16 cellular contexts compared by ENCODE assay signal in genomic region chr10:5942471-5942870, GRCh38. TPM values are rescaled to one million over a fixed set of nuclear protein-coding genes. Genes with fewer than 3 reads are reported as not detected.
DNase-seq lines count a peak whose midpoint lies in the region; ATAC-seq and TF ChIP-seq lines count a peak whose summit lies in the region.
"Had no signal": no experiment of that assay in that cellular context is flagged by ENCODE, and none has a peak within 500 bp of the region (broad histone marks: within the 10 kb centered on the region; RNA-seq: fewer than 3 reads in every experiment).

No MANE protein-coding gene starts in this region.

- TF ChIP-seq CTCF in chondrocyte (IDR thresholded peaks at IDR 0.05) (no peak), thyroid gland (IDR thresholded peaks at IDR 0.05) (no peak), MM.1S (IDR thresholded peaks at IDR 0.05; ENCODE audit: low read length) (no peak)

- no peaks in the 10 kb centered on the region for H3K27me3 ChIP-seq in naive thymus-derived CD4-positive, alpha-beta T cell (ENCODE audit: control insufficient read depth in 2 of 2, insufficient read depth in 2 of 2, low read length in 2 of 2)
- H3K27me3 ChIP-seq in thyroid gland (no peaks in the 10 kb centered on the region), MM.1S (replicated peaks; ENCODE audit: insufficient read depth, low read length) (no peaks in the 10 kb centered on the region)
- H3K27me3 ChIP-seq: cardiac muscle cell had no signal

- peak overlapping the region; percentile 49 for H3K27ac Mint-ChIP-seq in chondrocyte (ENCODE audit: unreplicated experiment)
- H3K27ac Mint-ChIP-seq in naive thymus-derived CD4-positive, alpha-beta T cell = no peak overlapping the region
- H3K27ac Mint-ChIP-seq: T-helper 17 cell had no signal

- ATAC-seq in left cardiac atrium = peak; percentile 33 to 45
- peak; percentile 66 for ATAC-seq in naive thymus-derived CD4-positive, alpha-beta T cell
- no peak for ATAC-seq in HG03097 (IDR thresholded peaks at IDR 0.05; ENCODE audit: low FRiP score, unreplicated experiment)
- no peak for ATAC-seq in GM18907 (IDR thresholded peaks at IDR 0.05; ENCODE audit: unreplicated experiment)
- ATAC-seq in HG02678 (IDR thresholded peaks at IDR 0.05; ENCODE audit: unreplicated experiment) = no peak
- ATAC-seq: T-helper 17 cell had no signal

- no peaks in the 10 kb centered on the region for H3K9me3 Mint-ChIP-seq in chondrocyte (ENCODE audit: low read depth)
- H3K9me3 Mint-ChIP-seq in naive thymus-derived CD4-positive, alpha-beta T cell = peaks cover 0 to 3% (median 0%) of the 10 kb centered on the region in 11 donors

- no peak for DNase-seq in chondrocyte (ENCODE audit: low spot score)
- DNase-seq in left cardiac atrium = peak; percentile 78
- no peak for DNase-seq in naive thymus-derived CD4-positive, alpha-beta T cell
- peak; percentile 24 to 27 for DNase-seq in thyroid gland
- DNase-seq in MM.1S = no peak
- DNase-seq: activated CD4-positive, alpha-beta T cell treated with anti-CD3 and anti-CD28 coated beads, Interleukin-2, amount 50 U/mL, for 48 hours; activated gamma-delta T cell; HCEC 1CT; NCI-H1048; NCI-H446 treated with DMSO at 0.1 percent for 48 hours; T-helper 17 cell had no signal

- TF ChIP-seq POLR2A in thyroid gland (IDR thresholded peaks at IDR 0.05) = no peak

- no peak overlapping the region for H3K4me3 Mint-ChIP-seq in chondrocyte (ENCODE audit: unreplicated experiment)
- H3K4me3 Mint-ChIP-seq in naive thymus-derived CD4-positive, alpha-beta T cell = no peak overlapping the region
- H3K4me3 Mint-ChIP-seq: T-helper 17 cell had no signal

- no peak overlapping the region for H3K27ac ChIP-seq in naive thymus-derived CD4-positive, alpha-beta T cell (ENCODE audit: low read depth, low read length)
- peak overlapping the region in 2 of 3 donors; percentile 32 to 45 for H3K27ac ChIP-seq in thyroid gland
- H3K27ac ChIP-seq in MM.1S (ENCODE audit: low read length) = no peak overlapping the region
- H3K27ac ChIP-seq: C4-2B, cardiac muscle cell had no signal

- no peak overlapping the region for H3K9ac ChIP-seq in MM.1S (ENCODE audit: low read length)

- no peaks in the 10 kb centered on the region for H3K79me2 ChIP-seq in MM.1S (ENCODE audit: low read length)

- H3K27me3 Mint-ChIP-seq in chondrocyte (ENCODE audit: low read depth) = no peaks in the 10 kb centered on the region
- H3K27me3 Mint-ChIP-seq in naive thymus-derived CD4-positive, alpha-beta T cell = no peaks in the 10 kb centered on the region
- H3K27me3 Mint-ChIP-seq: T-helper 17 cell had no signal

- H3K4me1 Mint-ChIP-seq in chondrocyte (ENCODE audit: low read depth) = peaks cover 42% of the 10 kb centered on the region
- H3K4me1 Mint-ChIP-seq in naive thymus-derived CD4-positive, alpha-beta T cell = peaks cover 3 to 13% (median 8%) of the 10 kb centered on the region in 7 donors

- intact Hi-C loops in left cardiac atrium (cut with DNase I) = loop anchor here in 1 of 2 donors (10.0 kb wide), 1 partner anchor 152 kb away; no protein-coding TSS in a partner anchor
- intact Hi-C loops in naive thymus-derived CD4-positive, alpha-beta T cell (cut with micrococcal nuclease) = no loop called here
- intact Hi-C loops in thyroid gland (cut with DNase I) = no loop called here

- H3K4me1 ChIP-seq in naive thymus-derived CD4-positive, alpha-beta T cell (ENCODE audit: control insufficient read depth in 2 of 2, insufficient read depth in 2 of 2, low read length in 2 of 2) = no peaks in the 10 kb centered on the region
- H3K4me1 ChIP-seq in thyroid gland (peaks cover 0 to 21% of the 10 kb centered on the region in 2 donors), MM.1S (ENCODE audit: low read length) (no peaks in the 10 kb centered on the region)

- no peak overlapping the region for H3K4me3 ChIP-seq in naive thymus-derived CD4-positive, alpha-beta T cell (ENCODE audit: low read length)
- H3K4me3 ChIP-seq in thyroid gland (replicated peaks in 1 of 3) (no peak overlapping the region), MM.1S (ENCODE audit: low read length) (no peak overlapping the region)
- H3K4me3 ChIP-seq: cardiac muscle cell had no signal

- no peaks in the 10 kb centered on the region for H3K9me2 ChIP-seq in MM.1S (replicated peaks; ENCODE audit: insufficient read depth, low read length)

- POLR2A ChIA-PET in naive thymus-derived CD4-positive, alpha-beta T cell (lab: Charles Lee) = no interaction called here

- H4K20me1 ChIP-seq in MM.1S (ENCODE audit: insufficient read depth, low read length) = no peaks in the 10 kb centered on the region

- peaks cover 0 to 13% (median 0%) of the 10 kb centered on the region in 3 experiments for H3K36me3 ChIP-seq in naive thymus-derived CD4-positive, alpha-beta T cell (ENCODE audit: control insufficient read depth in 2 of 3, insufficient read depth in 3 of 3, low read length in 3 of 3)
- H3K36me3 ChIP-seq in thyroid gland (peaks cover 8 to 13% of the 10 kb centered on the region in 2 donors), MM.1S (replicated peaks; ENCODE audit: insufficient read depth, low read length) (peaks cover 3% of the 10 kb centered on the region; the same call in 1 of the 2 replicates)

- WGBS in thyroid gland, 2 donors = 74 to 83% methylated on average over 16 of the region's 16 CpGs

- H3K36me3 Mint-ChIP-seq in chondrocyte (ENCODE audit: low read depth) = peaks cover 11% of the 10 kb centered on the region
- peaks cover 3 to 12% (median 8%) of the 10 kb centered on the region in 5 donors for H3K36me3 Mint-ChIP-seq in naive thymus-derived CD4-positive, alpha-beta T cell

- H3K4me2 ChIP-seq in MM.1S (ENCODE audit: low read depth, low read length) = no peak overlapping the region

- no peak overlapping the region for H2AFZ ChIP-seq in MM.1S (ENCODE audit: low read length)

- H3K9me3 ChIP-seq in naive thymus-derived CD4-positive, alpha-beta T cell (ENCODE audit: control insufficient read depth in 2 of 3, low read length in 3 of 3) = no peaks in the 10 kb centered on the region
- H3K9me3 ChIP-seq in thyroid gland (no peaks in the 10 kb centered on the region), MM.1S (replicated peaks; ENCODE audit: insufficient read depth, low read length) (no peaks in the 10 kb centered on the region)

- CTCF ChIA-PET in naive thymus-derived CD4-positive, alpha-beta T cell (lab: Charles Lee) = no interaction called here

- H3F3A ChIP-seq in MM.1S (ENCODE audit: insufficient read depth, low read length) = 0 out of 2 replicates have a peak, but pooled peaks cover 11% of the 10 kb centered on the region

RNA-seq across cellular contexts. Expression of gene IL15RA, which starts 34.9 kb away (rescaled TPM):
- 0.56 to 0.65 TPM in 2 of 3 replicates, not detected in the other for total RNA-seq in chondrocyte
- total RNA-seq in left cardiac atrium = 10 to 100 TPM; 10.9 to 15.7 TPM
- total RNA-seq in naive thymus-derived CD4-positive, alpha-beta T cell = 10 to 100 TPM in 1 of 5 experiments, 1 to 10 TPM in 4; 3.5 to 24.9 (median 5.6) TPM
- polyA plus RNA-seq in naive thymus-derived CD4-positive, alpha-beta T cell = 1 to 10 TPM; 2.9 to 7.6 TPM
- 10 to 100 TPM; 10.6 to 34.3 (median 22.8) TPM for total RNA-seq in thyroid gland

RNA-seq across cellular contexts. Expression of gene FBH1, which starts 52.4 kb away (rescaled TPM):
- total RNA-seq in chondrocyte (62.2 to 96.6 TPM (median 66.5 TPM) in 3 replicates), left cardiac atrium (10 to 100 TPM; 67.4 to 85.1 TPM), thyroid gland (100 to 1,000 TPM in 1 of 4 donors, 10 to 100 TPM in 3; 88.3 to 100 (median 94.8) TPM)
- 100 to 1,000 TPM in 2 of 5 experiments, 10 to 100 TPM in 3; 64.8 to 105 (median 78.6) TPM for total RNA-seq in naive thymus-derived CD4-positive, alpha-beta T cell
- 10 to 100 TPM; 59.9 to 96.4 TPM for polyA plus RNA-seq in naive thymus-derived CD4-positive, alpha-beta T cell

RNA-seq across cellular contexts. Expression of gene ANKRD16, which starts 52.8 kb away (rescaled TPM):
- 5.8 to 6.5 TPM (median 6.4 TPM) in 3 replicates for total RNA-seq in chondrocyte
- total RNA-seq in left cardiac atrium = 1 to 10 TPM; 2.8 to 4.2 TPM
- 1 to 10 TPM; 4.6 to 9.8 (median 7.2) TPM for total RNA-seq in naive thymus-derived CD4-positive, alpha-beta T cell
- polyA plus RNA-seq in naive thymus-derived CD4-positive, alpha-beta T cell = 1 to 10 TPM; 6.2 to 7.0 TPM
- total RNA-seq in thyroid gland = 10 to 100 TPM in 3 of 4 donors, 1 to 10 TPM in 1; 8.0 to 19.8 (median 13.1) TPM

Comparison
In these comparisons a context has a peak if more than half of its experiments do, and no peak if none do; other contexts are left out.
1. DNase-seq: peak in left cardiac atrium (single experiment) and thyroid gland (2 of 2); none in chondrocyte (single experiment), naive thymus-derived CD4-positive, alpha-beta T cell (0 of 9) and MM.1S (single experiment).
2. ATAC-seq: peak in left cardiac atrium (2 of 2) and naive thymus-derived CD4-positive, alpha-beta T cell (single experiment); none in HG03097 (single experiment), GM18907 (single experiment) and HG02678 (single experiment).
3. H3K27ac ChIP-seq: peak in thyroid gland (2 of 3); none in naive thymus-derived CD4-positive, alpha-beta T cell (single experiment) and MM.1S (single experiment).